Comparison of ENCODE assay signal across 8 cellular contexts in the genomic region with DNA sequence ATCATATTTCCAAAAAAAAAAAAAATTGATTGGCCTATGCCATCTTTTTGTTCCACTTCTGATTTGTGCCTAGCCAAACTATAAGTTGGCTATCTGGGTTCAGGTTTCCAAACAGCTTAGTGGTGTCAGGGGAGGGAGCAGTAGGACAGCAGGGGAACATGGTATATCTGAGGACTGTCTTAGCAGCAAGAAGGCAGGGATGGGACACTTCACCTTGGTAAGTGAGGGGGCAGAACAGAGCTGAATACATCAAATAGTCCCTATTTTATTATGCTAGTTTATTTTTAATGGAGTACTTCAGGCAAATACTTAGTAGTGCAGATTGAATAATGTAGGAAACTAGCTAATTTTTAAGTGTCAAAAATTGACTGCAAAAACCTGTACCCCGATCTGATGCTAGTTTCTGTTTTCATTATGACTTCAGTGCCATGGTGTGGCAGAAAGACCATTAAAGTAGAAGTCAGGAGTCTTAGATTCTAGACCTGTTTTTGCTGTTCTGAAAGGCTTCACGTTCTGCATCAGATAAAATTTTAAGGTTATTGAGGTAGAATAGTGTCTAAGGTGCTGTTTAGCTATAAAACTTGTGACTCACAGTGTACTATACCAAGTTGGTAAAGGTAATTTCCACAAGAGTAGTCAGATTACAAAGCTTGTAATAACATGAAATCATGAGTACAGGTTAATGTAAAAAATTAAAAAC. TPM values are rescaled to one million over a fixed set of nuclear protein-coding genes. Genes with fewer than 3 reads are reported as not detected.
DNase-seq lines count a peak whose midpoint lies in the region; ATAC-seq, FAIRE-seq and TF ChIP-seq lines count a peak whose summit lies in the region.

No MANE protein-coding gene starts in this region.

- peak; percentile 73 for FAIRE-seq in GM12878 (lab: Jason Lieb, UNC)
- no peak for FAIRE-seq in small intestine (lab: Jason Lieb, UNC)

- POLR2A ChIA-PET in GM12878 (lab: Charles Lee), result interaction anchor here (0.6 to 2.7 kb wide), 15 partner anchors 8 to 183 kb away, joined by 3 to 19 read pairs (median 5); no protein-coding TSS in a partner anchor

- ATAC-seq in GM19351 (IDR thresholded peaks at IDR 0.05; ENCODE audit: unreplicated experiment) (peak; percentile 58), HG03196 (IDR thresholded peaks at IDR 0.05; ENCODE audit: unreplicated experiment) (peak; percentile 59), GM12878 (peak; percentile 81)

- no peak for TF ChIP-seq POLR2A in GM12878 (IDR thresholded peaks at IDR 0.05; ENCODE audit: low read depth, low read length)

- TF ChIP-seq CTCF in GM12878 (IDR thresholded peaks at IDR 0.05 in 2 of 3, conservative IDR thresholded peaks at IDR 0.05 in 1 of 3; ENCODE audit: control insufficient read depth in 2 of 3, extremely low read depth in 1 of 3, insufficient read depth in 1 of 3, low read depth in 3 of 3, low read length in 3 of 3), result no peak

- H3K27me3 ChIP-seq in GM12878 (replicated peaks in 1 of 2; ENCODE audit: control insufficient read depth in 2 of 2, insufficient read depth in 2 of 2, low read length in 1 of 2), result no peaks in the 10 kb centered on the region
- no peaks in the 10 kb centered on the region for H3K27me3 ChIP-seq in small intestine (ENCODE audit: control insufficient read depth in 2 of 2, insufficient read depth in 2 of 2, low read length in 2 of 2)

- peak; percentile 14 for DNase-seq in A172 (ENCODE audit: low spot score)
- DNase-seq in GM12878 (ENCODE audit: low read depth, low spot score), result peak; percentile 45
- DNase-seq in small intestine, result peak; percentile 27
- no peak for DNase-seq in NCI-H2029 treated with DMSO at 0.1 percent for 48 hours (lab: John Stamatoyannopoulos, UW)
- no peak for DNase-seq in SK-N-DZ (ENCODE audit: low spot score)
- no peak for DNase-seq in D341Med (ENCODE audit: low spot score)

- no peak for TF ChIP-seq RAD21 in GM12878 (IDR thresholded peaks at IDR 0.05; ENCODE audit: insufficient read depth, low read depth, low read length)

- H3K4me1 ChIP-seq in GM12878 (ENCODE audit: control insufficient read depth, insufficient read depth, low read length), result peaks cover 18% of the 10 kb centered on the region
- peaks cover 0 to 6% of the 10 kb centered on the region in 2 donors for H3K4me1 ChIP-seq in small intestine (ENCODE audit: control insufficient read depth in 2 of 2, insufficient read depth in 1 of 2, low read depth in 1 of 2, low read length in 1 of 2)

- CTCF ChIA-PET in GM12878 (lab: Yijun Ruan, JAX), result interaction anchor here (0.9 to 2.6 kb wide), 19 partner anchors 8 to 159 kb away, joined by 3 to 57 read pairs (median 5); partner anchors contain the start of gene NOD1

- SMC1A ChIA-PET in GM12878 (lab: Charles Lee; ENCODE audit: uncharacterized antibody, unreplicated experiment), result interaction anchor here (0.7 to 12.8 kb wide), 31 partner anchors 8 to 251 kb away, joined by 3 to 181 read pairs (median 5); partner anchors contain the start of gene NOD1

- RAD21 ChIA-PET in GM12878 (lab: Charles Lee; ENCODE audit: unreplicated experiment), result interaction anchor here (0.7 to 3.8 kb wide), 26 partner anchors 8 to 242 kb away, joined by 3 to 59 read pairs (median 5); no protein-coding TSS in a partner anchor

- peak overlapping the region; percentile 20; the same call in 1 of the 2 replicates for H2AFZ ChIP-seq in GM12878 (ENCODE audit: control insufficient read depth, low read depth, low read length)

- H3K9me3 ChIP-seq in GM12878 (replicated peaks; ENCODE audit: control insufficient read depth, insufficient read depth, low read length) (peaks cover 3% of the 10 kb centered on the region; the same call in 2 of the 3 replicates), small intestine (ENCODE audit: control insufficient read depth, low read depth) (no peaks in the 10 kb centered on the region)

- WGBS in GM12878 (ENCODE audit: insufficient coverage, insufficient replicate concordance, low lambda C conversion rate, missing lambda C conversion rate), result 0% methylated on average over 2 of the region's 2 CpGs
- 9 to 37% (median 11%) methylated on average over 2 of the region's 2 CpGs for WGBS in small intestine, 3 donors

- H3K9ac ChIP-seq in GM12878 (ENCODE audit: control insufficient read depth, insufficient read depth, low read length), result peak overlapping the region; percentile 59

- peak in 1 of 2 experiments; percentile 47; a peak in 1 of 4 replicates for TF ChIP-seq EP300 in GM12878 (IDR thresholded peaks at IDR 0.05; ENCODE audit: borderline replicate concordance in 1 of 2, control insufficient read depth in 1 of 2, low read depth in 2 of 2, low read length in 2 of 2)

- H3K4me3 ChIP-seq in GM12878 (peak overlapping the region; percentile 57), small intestine (ENCODE audit: low read depth in 1 of 2, low read length in 2 of 2) (no peak overlapping the region)

- peaks cover 35% of the 10 kb centered on the region for H3K79me2 ChIP-seq in GM12878 (ENCODE audit: control insufficient read depth, insufficient read depth, low read length)

- H3K36me3 ChIP-seq in GM12878 (ENCODE audit: control insufficient read depth in 2 of 2, insufficient read depth in 2 of 2, low read length in 1 of 2) (no peaks in the 10 kb centered on the region), small intestine (ENCODE audit: control insufficient read depth in 2 of 2, insufficient read depth in 2 of 2, low read length in 2 of 2) (peaks cover 0 to 3% of the 10 kb centered on the region in 2 donors)

- intact Hi-C loops in GM12878 (cut with micrococcal nuclease; ENCODE audit: unreplicated experiment), result loop anchor here (2.0 to 5.0 kb wide), 3 partner anchors 26 to 124 kb away; partner anchors contain the start of gene ZNRF2

- peak overlapping the region; percentile 87 for H3K27ac ChIP-seq in GM12878 (ENCODE audit: control insufficient read depth, insufficient read depth)
- H3K27ac ChIP-seq in small intestine (ENCODE audit: low read depth in 1 of 2, low read length in 1 of 2), result peak overlapping the region; percentile 82 to 89

- no peaks in the 10 kb centered on the region for H4K20me1 ChIP-seq in GM12878 (ENCODE audit: control insufficient read depth, insufficient read depth)

- H3K4me2 ChIP-seq in GM12878 (ENCODE audit: control insufficient read depth, insufficient read depth), result peak overlapping the region; percentile 89

- in situ Hi-C loops in GM12878 (cut with MboI), result no loop called here

- no TSS peak for BruUV-seq in GM12878 (replicated peaks; lab: Mats Ljungman, UMichigan)

TF ChIP-seq in GM12878, 131 proteins besides CTCF, POLR2A, EP300 and RAD21 (continues in another document):
- TF ChIP-seq MTA3 (IDR thresholded peaks at IDR 0.05; ENCODE audit: borderline replicate concordance, low read length), result peak; percentile 55
- TF ChIP-seq NFIC (IDR thresholded peaks at IDR 0.05; ENCODE audit: low read depth, low read length), result peak; percentile 73
- TF ChIP-seq CEBPB (IDR thresholded peaks at IDR 0.05; ENCODE audit: borderline replicate concordance in 1 of 2, low read depth in 2 of 2, low read length in 2 of 2), result 0 out of 4 replicates have a peak, but pooled peaks of 1 of the 2 experiments have one; percentile 61
- TF ChIP-seq BMI1 (IDR thresholded peaks at IDR 0.05; ENCODE audit: borderline replicate concordance), result no peak
- no peak for TF ChIP-seq KAT2A (conservative IDR thresholded peaks at IDR 0.05; ENCODE audit: control insufficient read depth, low read depth, low read length)
- TF ChIP-seq MTA2 (IDR thresholded peaks at IDR 0.05; ENCODE audit: low read depth), result peak; percentile 21; the same call in 1 of the 2 replicates
- TF ChIP-seq PML (IDR thresholded peaks at IDR 0.05; ENCODE audit: low read length), result peak; percentile 56; the same call in 1 of the 2 replicates
- TF ChIP-seq, protein P1, sequence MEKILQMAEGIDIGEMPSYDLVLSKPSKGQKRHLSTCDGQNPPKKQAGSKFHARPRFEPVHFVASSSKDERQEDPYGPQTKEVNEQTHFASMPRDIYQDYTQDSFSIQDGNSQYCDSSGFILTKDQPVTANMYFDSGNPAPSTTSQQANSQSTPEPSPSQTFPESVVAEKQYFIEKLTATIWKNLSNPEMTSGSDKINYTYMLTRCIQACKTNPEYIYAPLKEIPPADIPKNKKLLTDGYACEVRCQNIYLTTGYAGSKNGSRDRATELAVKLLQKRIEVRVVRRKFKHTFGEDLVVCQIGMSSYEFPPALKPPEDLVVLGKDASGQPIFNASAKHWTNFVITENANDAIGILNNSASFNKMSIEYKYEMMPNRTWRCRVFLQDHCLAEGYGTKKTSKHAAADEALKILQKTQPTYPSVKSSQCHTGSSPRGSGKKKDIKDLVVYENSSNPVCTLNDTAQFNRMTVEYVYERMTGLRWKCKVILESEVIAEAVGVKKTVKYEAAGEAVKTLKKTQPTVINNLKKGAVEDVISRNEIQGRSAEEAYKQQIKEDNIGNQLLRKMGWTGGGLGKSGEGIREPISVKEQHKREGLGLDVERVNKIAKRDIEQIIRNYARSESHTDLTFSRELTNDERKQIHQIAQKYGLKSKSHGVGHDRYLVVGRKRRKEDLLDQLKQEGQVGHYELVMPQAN (conservative IDR thresholded peaks at IDR 0.05), result 0 out of 2 replicates have a peak, but pooled peaks have one; percentile 6
- TF ChIP-seq SIX5 (IDR thresholded peaks at IDR 0.05; ENCODE audit: low read depth, low read length, severe bottlenecking), result no peak
- 0 out of 2 replicates have a peak, but pooled peaks have one; percentile 31 for TF ChIP-seq ZBED1 (IDR thresholded peaks at IDR 0.05; ENCODE audit: borderline replicate concordance)

RNA-seq across cellular contexts. Expression of gene ZNRF2, which starts 38.4 kb away (rescaled TPM):
- 13.1 and 15.0 TPM in 2 replicates for total RNA-seq in A172 (2014; rRNA removed; shearing (Covaris generic))
- 35.6 and 39.6 TPM in 2 replicates for total RNA-seq in GM12878 (2013; cell fraction: nucleolus; rRNA removed)
- total RNA-seq in GM12878 (2014; rRNA removed) (20.1 and 20.4 TPM in 2 replicates), GM12878 (2014; rRNA removed; fragmentation: Illumina TruSeq; extraction: Trizol) (10.2 and 11.8 TPM in 2 replicates), GM12878 (2021) (16.1 and 16.8 TPM in 2 replicates)
- 2.0 TPM for polyA plus RNA-seq in GM12878 (2011; ENCODE audit: low read depth)
- polyA plus RNA-seq in GM12878 (2011; rRNA removed) (9.3 and 15.3 TPM in 2 replicates), GM12878 (2014; fragmentation: Illumina TruSeq; extraction: Trizol) (10.5 and 12.9 TPM in 2 replicates), GM12878 (2014; fragmentation: Nextera tagmentation; extraction: Ambion mirVana) (1 to 10 TPM; 3.1 to 4.0 TPM), GM12878 (2014; rRNA removed) (9.6 and 9.7 TPM in 2 replicates), GM12878 (2016; fragmentation: Nextera tagmentation; extraction: Ambion mirVana) (1 to 10 TPM; 1.2 to 1.6 TPM), small intestine (10 to 100 TPM in 2 of 3 donors, 1 to 10 TPM in 1; 8.9 to 19.9 (median 17.6) TPM)
- 3.2 and 3.8 TPM in 2 replicates for polyA plus RNA-seq in GM12878 (2011; cell fraction: cytosol; rRNA removed)
- 4.7 and 4.9 TPM in 2 replicates for polyA plus RNA-seq in GM12878 (2011; cell fraction: nucleus; rRNA removed)
- polyA plus RNA-seq in GM12878 (2012), result 5.0 and 5.9 TPM in 2 replicates
- 5.7 and 8.9 TPM in 2 replicates for polyA minus RNA-seq in GM12878 (2011; rRNA and poly(A)+ RNA removed)
- polyA minus RNA-seq in GM12878 (2011; cell fraction: cytosol; rRNA and poly(A)+ RNA removed), result 4.8 and 4.9 TPM in 2 replicates
- 19.3 and 41.0 TPM in 2 replicates for polyA minus RNA-seq in GM12878 (2011; cell fraction: nucleus; rRNA and poly(A)+ RNA removed)
- 9.3 and 10.6 TPM in 2 replicates for polyA plus RNA-seq in SK-N-DZ (2014; cell fraction: cytosol; rRNA removed)
- 8.4 and 8.8 TPM in 2 replicates for polyA plus RNA-seq in SK-N-DZ (2014; cell fraction: nucleus; rRNA removed)

Comparison
In these comparisons a context has a peak if more than half of its experiments do, and no peak if none do; other contexts are left out.
1. DNase-seq: peak in A172 (single experiment), GM12878 (single experiment) and small intestine (single experiment); none in NCI-H2029 treated with DMSO at 0.1 percent for 48 hours (single experiment), SK-N-DZ (single experiment) and D341Med (single experiment).
2. Peak in every context shown above with its lines, with median percentiles within 50 percentile points of each other: ATAC-seq.